ENCODE assay signal across 13 cellular contexts in the genomic region with DNA sequence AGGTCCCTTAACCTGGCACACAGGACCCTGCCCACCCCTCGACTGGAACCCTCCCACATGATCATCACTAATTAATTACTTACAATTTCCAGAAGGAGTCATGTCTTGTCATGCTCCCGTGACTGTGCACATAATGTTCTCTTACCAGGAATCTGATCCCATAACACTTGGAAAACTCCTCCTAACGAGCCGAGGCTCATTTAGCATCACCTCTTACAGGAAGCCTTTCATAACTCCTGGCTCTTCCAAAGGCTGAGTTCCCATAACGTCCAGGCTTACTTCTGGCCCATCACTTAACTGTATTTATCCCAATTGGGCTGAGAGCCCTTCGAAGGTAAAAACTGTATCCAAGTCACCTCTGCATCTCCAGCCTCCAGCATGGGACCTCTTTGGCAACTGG.
"Had no signal": no experiment of that assay in that cellular context is flagged by ENCODE, and none has a peak within 500 bp of the region (broad histone marks: within the 10 kb centered on the region; RNA-seq: fewer than 3 reads in every experiment).

No MANE protein-coding gene starts in this region.

- H3K36me3 Mint-ChIP-seq: activated naive CD8-positive, alpha-beta T cell treated with anti-CD3 and anti-CD28 coated beads for 36 hours; WTC11 had no signal

- H3K27me3 Mint-ChIP-seq: activated CD4-positive, alpha-beta T cell treated with anti-CD3 and anti-CD28 coated beads, Interleukin-2, amount 10 ng/mL, durations not matched to agents 7 days and 5 days had no signal

- H3K9me3 Mint-ChIP-seq: activated naive CD8-positive, alpha-beta T cell treated with anti-CD3 and anti-CD28 coated beads for 36 hours; nephron progenitor cell; WTC11 had no signal

- DNase-seq: activated CD4-positive, alpha-beta T cell treated with anti-CD3 and anti-CD28 coated beads, Interleukin-2, amount 10 ng/mL, durations not matched to agents 7 days and 5 days; activated effector memory CD4-positive, alpha-beta T cell treated with Interleukin-2 at 50 U/mL for 16 hours; activated naive CD8-positive, alpha-beta T cell treated with anti-CD3 and anti-CD28 coated beads for 36 hours; anterior cingulate cortex; nephron progenitor cell; stimulated activated CD4-positive, alpha-beta T cell treated with anti-CD3 and anti-CD28 coated beads, Interleukin-15, amount 100 ng/mL, for 24 hours; stimulated activated CD4-positive, alpha-beta T cell treated with anti-CD3 and anti-CD28 coated beads, Interleukin-4, amount 100 ng/mL, for 24 hours; T-helper 1 cell; thyroid gland; uterus had no signal

- H3K27ac ChIP-seq: SK-N-MC, uterus had no signal

- H3K36me3 ChIP-seq: thyroid gland, uterus had no signal

- H3K9me3 ChIP-seq: thyroid gland, uterus had no signal

- H3K27ac Mint-ChIP-seq: activated CD4-positive, alpha-beta T cell treated with anti-CD3 and anti-CD28 coated beads, Interleukin-2, amount 10 ng/mL, durations not matched to agents 7 days and 5 days; activated naive CD8-positive, alpha-beta T cell treated with anti-CD3 and anti-CD28 coated beads for 36 hours; WTC11 had no signal

- H3K4me3 ChIP-seq: lung, SK-N-MC, thyroid gland, uterus had no signal

- H3K4me3 Mint-ChIP-seq: activated CD4-positive, alpha-beta T cell treated with anti-CD3 and anti-CD28 coated beads, Interleukin-2, amount 10 ng/mL, durations not matched to agents 7 days and 5 days; activated naive CD8-positive, alpha-beta T cell treated with anti-CD3 and anti-CD28 coated beads for 36 hours; nephron progenitor cell; WTC11 had no signal

- H3K4me1 ChIP-seq: uterus had no signal

- ATAC-seq: WTC11 had no signal

- H3K27me3 ChIP-seq: thyroid gland, uterus had no signal
